In genomic region chr6:107488174-107488874, GRCh38 we compare ENCODE assay signal across 8 cellular contexts. TPM values are rescaled to one million over a fixed set of nuclear protein-coding genes. Genes with fewer than 3 reads are reported as not detected.
DNase-seq lines count a peak whose midpoint lies in the region; ATAC-seq, FAIRE-seq and TF ChIP-seq lines count a peak whose summit lies in the region.

No MANE protein-coding gene starts in this region.

- peaks cover 6% of the 10 kb centered on the region for H3F3A ChIP-seq in SK-N-SH (replicated peaks; ENCODE audit: insufficient read depth)

- peak overlapping the region; percentile 12 for H3K27ac Mint-ChIP-seq in activated naive CD8-positive, alpha-beta T cell treated with anti-CD3 and anti-CD28 coated beads for 36 hours

- TF ChIP-seq CTCF in SK-N-SH (IDR thresholded peaks at IDR 0.05) (no peak), keratinocyte (optimal IDR thresholded peaks at IDR 0.05 in 1 of 3, IDR thresholded peaks at IDR 0.05 in 1 of 3, conservative IDR thresholded peaks at IDR 0.05 in 1 of 3; ENCODE audit: extremely low read depth in 1 of 3, insufficient read depth in 2 of 3, low read length in 3 of 3) (no peak)

- no peaks in the 10 kb centered on the region for H3K79me2 ChIP-seq in SK-N-SH (ENCODE audit: insufficient read depth)
- no peaks in the 10 kb centered on the region for H3K79me2 ChIP-seq in keratinocyte (ENCODE audit: control insufficient read depth, insufficient read depth, low read length)

- H3K27me3 ChIP-seq in SK-N-SH (ENCODE audit: insufficient read depth) (no peaks in the 10 kb centered on the region), keratinocyte (ENCODE audit: control insufficient read depth, extremely low read depth, insufficient read depth, low read length) (peaks cover 77% of the 10 kb centered on the region)

- H3K27me3 Mint-ChIP-seq in activated naive CD8-positive, alpha-beta T cell treated with anti-CD3 and anti-CD28 coated beads for 36 hours: peaks cover 52% of the 10 kb centered on the region

- peak overlapping the region; percentile 85 for H3K4me3 Mint-ChIP-seq in activated naive CD8-positive, alpha-beta T cell treated with anti-CD3 and anti-CD28 coated beads for 36 hours

- TF ChIP-seq RAD21 in SK-N-SH (IDR thresholded peaks at IDR 0.05; ENCODE audit: low read length): no peak

- H3K36me3 ChIP-seq in SK-N-SH (replicated peaks in 1 of 2; ENCODE audit: control insufficient read depth in 1 of 2, insufficient read depth in 2 of 2, low read length in 1 of 2) (no peaks in the 10 kb centered on the region), keratinocyte (ENCODE audit: control insufficient read depth in 2 of 2, extremely low read depth in 1 of 2, insufficient read depth in 2 of 2, low read length in 2 of 2) (no peaks in the 10 kb centered on the region)

- peaks cover 4% of the 10 kb centered on the region; the same call in 1 of the 2 replicates for H4K20me1 ChIP-seq in SK-N-SH (ENCODE audit: insufficient read depth)
- no peaks in the 10 kb centered on the region for H4K20me1 ChIP-seq in keratinocyte (ENCODE audit: control insufficient read depth, extremely low read depth, insufficient read depth, low read length)

- no peaks in the 10 kb centered on the region for H3K9me1 ChIP-seq in keratinocyte (ENCODE audit: control insufficient read depth, extremely low read depth, insufficient read depth, low read length)

- CTCF ChIA-PET in SK-N-SH (lab: Yijun Ruan, JAX): interaction anchor here (0.9 to 8.3 kb wide), 17 partner anchors 8 to 460 kb away, joined by 3 to 35 read pairs (median 5); partner anchors contain the start of genes MTRES1 and PDSS2

- peak overlapping the region; percentile 81 for H2AFZ ChIP-seq in SK-N-SH (ENCODE audit: low read depth)
- no peak overlapping the region for H2AFZ ChIP-seq in keratinocyte (ENCODE audit: control insufficient read depth, low read length)

- TF ChIP-seq EP300 in SK-N-SH (IDR thresholded peaks at IDR 0.05; ENCODE audit: borderline replicate concordance in 1 of 2, low read depth in 1 of 2, low read length in 1 of 2): no peak

- H3K9ac ChIP-seq in SK-N-SH: no peak overlapping the region; the same call in 1 of the 2 replicates
- no peak overlapping the region for H3K9ac ChIP-seq in keratinocyte (ENCODE audit: control insufficient read depth, extremely low read depth, insufficient read depth, low read length)

- H3K4me1 ChIP-seq in SK-N-SH (ENCODE audit: control insufficient read depth in 1 of 2, insufficient read depth in 2 of 2, low read depth in 1 of 2, low read length in 1 of 2) (peaks cover 7 to 15% of the 10 kb centered on the region in 2 experiments; a peak in 3 of 4 replicates), keratinocyte (ENCODE audit: control insufficient read depth, extremely low read depth, insufficient read depth, low read length) (peaks cover 7% of the 10 kb centered on the region)

- H3K36me3 Mint-ChIP-seq in activated naive CD8-positive, alpha-beta T cell treated with anti-CD3 and anti-CD28 coated beads for 36 hours: no peaks in the 10 kb centered on the region

- ATAC-seq in SK-N-SH treated with all-trans-retinoic acid at 6 μM for 48 hours (no peak), GM18505 (IDR thresholded peaks at IDR 0.05; ENCODE audit: unreplicated experiment) (no peak)

- dilution Hi-C loops in keratinocyte (cut with MboI; ENCODE audit: extremely low pct_ligation_motif_present, low sequenced_read_pairs): no loop called here

- no peak for TF ChIP-seq POLR2A in GM18505 (IDR thresholded peaks at IDR 0.05; ENCODE audit: borderline replicate concordance, extremely low read depth, insufficient read depth, insufficient read length)

- peaks cover 13% of the 10 kb centered on the region for H3K4me1 Mint-ChIP-seq in activated naive CD8-positive, alpha-beta T cell treated with anti-CD3 and anti-CD28 coated beads for 36 hours

- H3K9me3 ChIP-seq in SK-N-SH (no peaks in the 10 kb centered on the region), keratinocyte (ENCODE audit: control insufficient read depth, low read depth, low read length) (no peaks in the 10 kb centered on the region)

- 30% methylated on average over 25 of the region's 27 CpGs for WGBS in SK-N-SH (ENCODE audit: low lambda C conversion rate)

- H3K4me3 ChIP-seq in SK-N-SH (ENCODE audit: low read depth in 2 of 2, low read length in 1 of 2) (peak overlapping the region; percentile 59 to 83), keratinocyte (ENCODE audit: control insufficient read depth in 2 of 3, extremely low read depth in 1 of 3, insufficient read depth in 2 of 3, low read depth in 1 of 3, low read length in 3 of 3) (peak overlapping the region in 1 of 3 experiments; percentile 55)

- H3K9me3 Mint-ChIP-seq in activated naive CD8-positive, alpha-beta T cell treated with anti-CD3 and anti-CD28 coated beads for 36 hours: no peaks in the 10 kb centered on the region

- H3K4me2 ChIP-seq in SK-N-SH: peak overlapping the region; percentile 91
- H3K4me2 ChIP-seq in keratinocyte (ENCODE audit: control insufficient read depth, extremely low read depth, insufficient read depth, low read depth, low read length): peak overlapping the region; percentile 90

- FAIRE-seq in keratinocyte (lab: Jason Lieb, UNC): no peak

- peak; percentile 41 for DNase-seq in SK-N-SH
- DNase-seq in activated naive CD8-positive, alpha-beta T cell treated with anti-CD3 and anti-CD28 coated beads for 36 hours: no peak
- no peak for DNase-seq in keratinocyte (ENCODE audit: low read depth, low spot score)
- no peak for DNase-seq in substantia nigra (lab: John Stamatoyannopoulos, UW)
- DNase-seq in effector CD4-positive, alpha-beta T cell: no peak
- no peak for DNase-seq in NCI-H1048 (lab: John Stamatoyannopoulos, UW)

- POLR2A ChIA-PET in SK-N-SH (lab: Yijun Ruan, JAX): interaction anchor here (0.6 to 2.7 kb wide), 9 partner anchors 15 to 358 kb away, joined by 3 to 21 read pairs (median 4); partner anchors contain the start of gene PDSS2

- H3K27ac ChIP-seq in SK-N-SH (ENCODE audit: low read depth in 2 of 2, low read length in 1 of 2) (peak overlapping the region in 1 of 2 experiments; percentile 81; a peak in 1 of 4 replicates), keratinocyte (ENCODE audit: control insufficient read depth, insufficient read depth, low read length) (no peak overlapping the region), substantia nigra (ENCODE audit: low read depth, low read length, poor library complexity, severe bottlenecking) (peak overlapping the region; percentile 67)

- H3K9me2 ChIP-seq in SK-N-SH: no peaks in the 10 kb centered on the region

TF ChIP-seq in SK-N-SH, 30 proteins besides CTCF, POLR2A, EP300 and RAD21 (continues in another document):
- no peak for TF ChIP-seq GATA2 (CRISPR knock-in tag; IDR thresholded peaks at IDR 0.05)
- no peak for TF ChIP-seq RXRA (IDR thresholded peaks at IDR 0.05; ENCODE audit: borderline replicate concordance, low read depth)
- TF ChIP-seq RFX5 (IDR thresholded peaks at IDR 0.05; ENCODE audit: low read length): no peak
- no peak for TF ChIP-seq MAX (IDR thresholded peaks at IDR 0.05; ENCODE audit: low read depth)
- no peak for TF ChIP-seq NFIC (IDR thresholded peaks at IDR 0.05; ENCODE audit: borderline replicate concordance)
- no peak for TF ChIP-seq TEAD4 (IDR thresholded peaks at IDR 0.05; ENCODE audit: borderline replicate concordance, insufficient read depth)
- TF ChIP-seq ELF1 (IDR thresholded peaks at IDR 0.05): no peak

RNA-seq across cellular contexts. Expression of gene SOBP, which starts 1.6 kb away (rescaled TPM):
- polyA plus RNA-seq in SK-N-SH (2012; rRNA removed) (0.21 and 0.61 TPM in 2 replicates), keratinocyte (not detected in 3 replicates)
- polyA plus RNA-seq in SK-N-SH (2012; cell fraction: cytosol; rRNA removed): 0.35 and 1.1 TPM in 2 replicates
- polyA plus RNA-seq in SK-N-SH (2012; cell fraction: nucleus; rRNA removed): 2.4 and 5.2 TPM in 2 replicates
- total RNA-seq in activated naive CD8-positive, alpha-beta T cell treated with anti-CD3 and anti-CD28 coated beads for 36 hours: 1 to 10 TPM in 1 of 2 experiments, under 1 TPM in 1; 0.70 to 2.1 TPM
- polyA plus RNA-seq in keratinocyte (2011; ENCODE audit: low read depth): not detected
- polyA plus RNA-seq in keratinocyte (2011; cell fraction: cytosol; rRNA removed): not detected in 2 replicates
- polyA plus RNA-seq in keratinocyte (2011; cell fraction: nucleus; rRNA removed): not detected in 2 replicates
- polyA plus RNA-seq in keratinocyte (2012; ENCODE audit: low replicate concordance): not detected in 2 replicates
- polyA minus RNA-seq in keratinocyte: not detected in 3 replicates
- polyA minus RNA-seq in keratinocyte (2011; cell fraction: cytosol; rRNA and poly(A)+ RNA removed): not detected
- polyA minus RNA-seq in keratinocyte (2011; cell fraction: nucleus; rRNA and poly(A)+ RNA removed): not detected in 2 replicates

RNA-seq across cellular contexts. Expression of gene PDSS2, which starts 29.0 kb away (rescaled TPM):
- polyA plus RNA-seq in SK-N-SH (2012; rRNA removed) (5.6 and 6.3 TPM in 2 replicates), keratinocyte (9.5 to 12.5 TPM (median 11.5 TPM) in 3 replicates)
- polyA plus RNA-seq in SK-N-SH (2012; cell fraction: cytosol; rRNA removed): 6.3 and 6.7 TPM in 2 replicates
- 2.3 and 4.4 TPM in 2 replicates for polyA plus RNA-seq in SK-N-SH (2012; cell fraction: nucleus; rRNA removed)
- 10 to 100 TPM; 13.7 to 14.1 TPM for total RNA-seq in activated naive CD8-positive, alpha-beta T cell treated with anti-CD3 and anti-CD28 coated beads for 36 hours
- polyA plus RNA-seq in keratinocyte (2011; ENCODE audit: low read depth): 4.3 TPM
- 7.2 and 12.3 TPM in 2 replicates for polyA plus RNA-seq in keratinocyte (2011; cell fraction: cytosol; rRNA removed)
- polyA plus RNA-seq in keratinocyte (2011; cell fraction: nucleus; rRNA removed): 7.7 and 8.1 TPM in 2 replicates
- 7.1 and 8.5 TPM in 2 replicates for polyA plus RNA-seq in keratinocyte (2012; ENCODE audit: low replicate concordance)
- polyA minus RNA-seq in keratinocyte: 11.7 to 18.1 TPM (median 17.1 TPM) in 3 replicates
- 8.2 TPM for polyA minus RNA-seq in keratinocyte (2011; cell fraction: cytosol; rRNA and poly(A)+ RNA removed)
- polyA minus RNA-seq in keratinocyte (2011; cell fraction: nucleus; rRNA and poly(A)+ RNA removed): 13.5 and 13.7 TPM in 2 replicates
